ENCODE assay signal across 1 cellular context in the genomic region with DNA sequence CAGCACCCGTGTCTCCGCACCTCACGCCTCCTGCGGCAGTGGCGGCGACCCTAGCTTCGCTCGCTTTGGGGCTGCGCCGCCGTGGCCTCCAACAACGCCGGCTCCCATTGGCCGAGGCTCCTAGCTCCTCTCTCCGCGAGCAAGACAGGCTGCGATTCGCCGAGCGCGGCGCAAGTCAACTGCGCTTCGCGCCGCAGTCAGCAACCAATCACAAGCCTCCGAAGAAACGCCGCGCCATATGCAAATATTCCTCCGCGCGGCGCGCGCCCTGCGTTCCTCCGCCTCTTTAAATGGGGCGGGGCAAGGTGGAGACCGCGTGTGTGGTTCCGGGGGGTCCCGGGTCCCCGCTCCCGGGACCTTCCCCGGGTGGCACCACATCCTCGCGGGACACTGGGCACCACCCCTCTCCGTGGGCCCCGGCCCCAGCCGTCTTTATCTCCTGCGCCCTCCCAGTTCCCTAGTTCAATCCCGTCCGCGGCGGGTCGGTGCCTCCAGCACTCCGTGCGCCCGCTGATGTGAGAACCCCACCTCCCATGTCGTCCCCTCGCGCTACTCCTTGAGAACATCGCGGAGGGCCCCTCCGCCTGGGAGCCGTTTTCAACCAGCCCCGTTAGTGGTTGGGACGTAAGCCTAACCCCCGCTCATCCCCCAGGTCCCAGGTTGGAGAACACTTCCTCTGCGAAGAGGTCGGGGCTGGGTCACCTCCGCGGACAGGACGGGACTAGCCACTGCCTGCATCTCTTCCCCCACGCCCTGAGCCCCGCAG.
TF ChIP-seq lines count a peak whose summit lies in the region.

Gene NAP1L4, minus strand, starts transcription at position 96 of the 766 bp plus-strand sequence. CDS start 13,109 bp downstream, outside the sequence.

TF ChIP-seq in HepG2, 621 proteins besides CTCF, POLR2A, EP300 and RAD21 (continued from another document and continues in another):
- TF ChIP-seq ZBED4 (CRISPR knock-in tag; IDR thresholded peaks at IDR 0.05; ENCODE audit: borderline replicate concordance): no peak
- TF ChIP-seq FOXJ3 (CRISPR knock-in tag; IDR thresholded peaks at IDR 0.05; ENCODE audit: borderline replicate concordance): no peak
- no peak for TF ChIP-seq AKNA (CRISPR knock-in tag; IDR thresholded peaks at IDR 0.05; ENCODE audit: borderline replicate concordance)
- TF ChIP-seq NCOA5 (CRISPR knock-in tag; IDR thresholded peaks at IDR 0.05): no peak
- no peak for TF ChIP-seq SIX4 (CRISPR knock-in tag; IDR thresholded peaks at IDR 0.05)
- no peak for TF ChIP-seq ZNF142 (CRISPR knock-in tag; IDR thresholded peaks at IDR 0.05)
- no peak for TF ChIP-seq ZNF331 (CRISPR knock-in tag; IDR thresholded peaks at IDR 0.05)
- TF ChIP-seq LBX2 (CRISPR knock-in tag; IDR thresholded peaks at IDR 0.05; ENCODE audit: borderline replicate concordance): peak; percentile 28; the same call in 1 of the 2 replicates
- TF ChIP-seq GABPA (IDR thresholded peaks at IDR 0.05; ENCODE audit: low read depth, low read length): no peak
- TF ChIP-seq GABPA (CRISPR knock-in tag; IDR thresholded peaks at IDR 0.05; ENCODE audit: low read depth): peak; percentile 30; the same call in 1 of the 2 replicates
- TF ChIP-seq GATAD1 (CRISPR knock-in tag; IDR thresholded peaks at IDR 0.05): peak; percentile 74
- TF ChIP-seq ZNF777 (CRISPR knock-in tag; IDR thresholded peaks at IDR 0.05): 0 out of 2 replicates have a peak, but pooled peaks have one; percentile 28
- TF ChIP-seq ZNF143 (CRISPR knock-in tag; IDR thresholded peaks at IDR 0.05): no peak
- TF ChIP-seq, protein P1, sequence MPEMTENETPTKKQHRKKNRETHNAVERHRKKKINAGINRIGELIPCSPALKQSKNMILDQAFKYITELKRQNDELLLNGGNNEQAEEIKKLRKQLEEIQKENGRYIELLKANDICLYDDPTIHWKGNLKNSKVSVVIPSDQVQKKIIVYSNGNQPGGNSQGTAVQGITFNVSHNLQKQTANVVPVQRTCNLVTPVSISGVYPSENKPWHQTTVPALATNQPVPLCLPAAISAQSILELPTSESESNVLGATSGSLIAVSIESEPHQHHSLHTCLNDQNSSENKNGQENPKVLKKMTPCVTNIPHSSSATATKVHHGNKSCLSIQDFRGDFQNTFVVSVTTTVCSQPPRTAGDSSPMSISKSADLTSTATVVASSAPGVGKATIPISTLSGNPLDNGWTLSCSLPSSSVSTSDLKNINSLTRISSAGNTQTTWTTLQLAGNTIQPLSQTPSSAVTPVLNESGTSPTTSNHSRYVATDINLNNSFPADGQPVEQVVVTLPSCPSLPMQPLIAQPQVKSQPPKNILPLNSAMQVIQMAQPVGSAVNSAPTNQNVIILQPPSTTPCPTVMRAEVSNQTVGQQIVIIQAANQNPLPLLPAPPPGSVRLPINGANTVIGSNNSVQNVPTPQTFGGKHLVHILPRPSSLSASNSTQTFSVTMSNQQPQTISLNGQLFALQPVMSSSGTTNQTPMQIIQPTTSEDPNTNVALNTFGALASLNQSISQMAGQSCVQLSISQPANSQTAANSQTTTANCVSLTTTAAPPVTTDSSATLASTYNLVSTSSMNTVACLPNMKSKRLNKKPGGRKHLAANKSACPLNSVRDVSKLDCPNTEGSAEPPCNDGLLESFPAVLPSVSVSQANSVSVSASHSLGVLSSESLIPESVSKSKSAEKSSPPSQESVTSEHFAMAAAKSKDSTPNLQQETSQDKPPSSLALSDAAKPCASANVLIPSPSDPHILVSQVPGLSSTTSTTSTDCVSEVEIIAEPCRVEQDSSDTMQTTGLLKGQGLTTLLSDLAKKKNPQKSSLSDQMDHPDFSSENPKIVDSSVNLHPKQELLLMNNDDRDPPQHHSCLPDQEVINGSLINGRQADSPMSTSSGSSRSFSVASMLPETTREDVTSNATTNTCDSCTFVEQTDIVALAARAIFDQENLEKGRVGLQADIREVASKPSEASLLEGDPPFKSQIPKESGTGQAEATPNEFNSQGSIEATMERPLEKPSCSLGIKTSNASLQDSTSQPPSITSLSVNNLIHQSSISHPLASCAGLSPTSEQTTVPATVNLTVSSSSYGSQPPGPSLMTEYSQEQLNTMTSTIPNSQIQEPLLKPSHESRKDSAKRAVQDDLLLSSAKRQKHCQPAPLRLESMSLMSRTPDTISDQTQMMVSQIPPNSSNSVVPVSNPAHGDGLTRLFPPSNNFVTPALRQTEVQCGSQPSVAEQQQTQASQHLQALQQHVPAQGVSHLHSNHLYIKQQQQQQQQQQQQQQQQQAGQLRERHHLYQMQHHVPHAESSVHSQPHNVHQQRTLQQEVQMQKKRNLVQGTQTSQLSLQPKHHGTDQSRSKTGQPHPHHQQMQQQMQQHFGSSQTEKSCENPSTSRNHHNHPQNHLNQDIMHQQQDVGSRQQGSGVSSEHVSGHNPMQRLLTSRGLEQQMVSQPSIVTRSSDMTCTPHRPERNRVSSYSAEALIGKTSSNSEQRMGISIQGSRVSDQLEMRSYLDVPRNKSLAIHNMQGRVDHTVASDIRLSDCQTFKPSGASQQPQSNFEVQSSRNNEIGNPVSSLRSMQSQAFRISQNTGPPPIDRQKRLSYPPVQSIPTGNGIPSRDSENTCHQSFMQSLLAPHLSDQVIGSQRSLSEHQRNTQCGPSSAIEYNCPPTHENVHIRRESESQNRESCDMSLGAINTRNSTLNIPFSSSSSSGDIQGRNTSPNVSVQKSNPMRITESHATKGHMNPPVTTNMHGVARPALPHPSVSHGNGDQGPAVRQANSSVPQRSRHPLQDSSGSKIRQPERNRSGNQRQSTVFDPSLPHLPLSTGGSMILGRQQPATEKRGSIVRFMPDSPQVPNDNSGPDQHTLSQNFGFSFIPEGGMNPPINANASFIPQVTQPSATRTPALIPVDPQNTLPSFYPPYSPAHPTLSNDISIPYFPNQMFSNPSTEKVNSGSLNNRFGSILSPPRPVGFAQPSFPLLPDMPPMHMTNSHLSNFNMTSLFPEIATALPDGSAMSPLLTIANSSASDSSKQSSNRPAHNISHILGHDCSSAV (CRISPR knock-in tag; IDR thresholded peaks at IDR 0.05; ENCODE audit: borderline replicate concordance): no peak
- TF ChIP-seq, protein P2, sequence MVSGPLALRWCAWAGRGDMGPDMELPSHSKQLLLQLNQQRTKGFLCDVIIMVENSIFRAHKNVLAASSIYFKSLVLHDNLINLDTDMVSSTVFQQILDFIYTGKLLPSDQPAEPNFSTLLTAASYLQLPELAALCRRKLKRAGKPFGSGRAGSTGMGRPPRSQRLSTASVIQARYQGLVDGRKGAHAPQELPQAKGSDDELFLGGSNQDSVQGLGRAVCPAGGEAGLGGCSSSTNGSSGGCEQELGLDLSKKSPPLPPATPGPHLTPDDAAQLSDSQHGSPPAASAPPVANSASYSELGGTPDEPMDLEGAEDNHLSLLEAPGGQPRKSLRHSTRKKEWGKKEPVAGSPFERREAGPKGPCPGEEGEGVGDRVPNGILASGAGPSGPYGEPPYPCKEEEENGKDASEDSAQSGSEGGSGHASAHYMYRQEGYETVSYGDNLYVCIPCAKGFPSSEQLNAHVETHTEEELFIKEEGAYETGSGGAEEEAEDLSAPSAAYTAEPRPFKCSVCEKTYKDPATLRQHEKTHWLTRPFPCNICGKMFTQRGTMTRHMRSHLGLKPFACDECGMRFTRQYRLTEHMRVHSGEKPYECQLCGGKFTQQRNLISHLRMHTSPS (CRISPR knock-in tag; IDR thresholded peaks at IDR 0.05; ENCODE audit: low read depth): no peak
- no peak for TF ChIP-seq AHR (CRISPR knock-in tag; IDR thresholded peaks at IDR 0.05)
